ENCODE assay signal across 32 cellular contexts in the genomic region with DNA sequence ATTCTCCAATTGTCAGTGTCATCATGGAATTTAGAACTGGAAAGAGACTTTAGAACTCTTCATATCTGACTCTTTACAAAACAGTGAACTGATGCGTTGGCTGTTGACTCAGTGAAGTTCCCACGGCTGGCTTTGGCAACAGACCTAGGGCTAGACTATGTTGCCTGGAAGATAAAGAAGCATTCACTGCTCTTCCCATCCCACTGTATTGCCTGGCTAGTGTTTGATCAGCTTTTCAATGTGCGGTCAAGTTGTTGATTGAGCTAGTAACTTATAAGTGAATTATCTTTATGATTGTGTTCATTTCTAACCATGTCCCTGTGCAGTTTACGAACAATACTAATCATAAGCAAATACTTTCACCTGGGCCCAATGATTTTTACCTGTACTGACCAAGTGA.
"Had no signal": no experiment of that assay in that cellular context is flagged by ENCODE, and none has a peak within 500 bp of the region (broad histone marks: within the 10 kb centered on the region; RNA-seq: fewer than 3 reads in every experiment).

No MANE protein-coding gene starts in this region.

- FAIRE-seq: TTC549 had no signal

- H3K4me1 ChIP-seq: ascending aorta, Peyer's patch, SJSA1 had no signal

- H3K36me3 ChIP-seq: ascending aorta, cardiac muscle cell, MG63, Peyer's patch, SJSA1 had no signal

- ATAC-seq: activated CD8-positive, alpha-beta T cell treated with anti-CD3 and anti-CD28 coated beads for 36 hours; activated T-cell treated with anti-CD3 and anti-CD28 coated beads, Interleukin-2, amount 50 U/mL, for 72 hours; activated T-helper 17 cell treated with anti-CD3 and anti-CD28 coated beads, Interleukin-2, amount 50 U/mL, for 72 hours; PC-3 had no signal

- H3K9me3 ChIP-seq: ascending aorta, MG63, Peyer's patch, SJSA1, SK-N-SH had no signal

- DNase-seq: activated CD4-positive, alpha-beta T cell treated with anti-CD3 and anti-CD28 coated beads, Interleukin-2, amount 10 ng/mL, durations not matched to agents 24 days and 14 days; activated CD4-positive, alpha-beta T cell treated with anti-CD3 and anti-CD28 coated beads, Interleukin-2, amount 50 U/mL, for 4 hours; activated CD8-positive, alpha-beta T cell treated with anti-CD3 and anti-CD28 coated beads for 36 hours; activated effector memory CD4-positive, alpha-beta T cell treated with anti-CD3 and anti-CD28 coated beads, Interleukin-2, amount 50 U/mL, for 16 hours; activated naive CD4-positive, alpha-beta T cell; activated naive CD8-positive, alpha-beta T cell treated with anti-CD3 and anti-CD28 coated beads, Interleukin-2, amount 10 ng/mL, durations not matched to agents 7 days and 5 days; activated T-cell treated with anti-CD3 and anti-CD28 coated beads, Interleukin-2, amount 50 U/mL, for 1 hour; activated T-cell treated with anti-CD3 and anti-CD28 coated beads, Interleukin-2, amount 50 U/mL, for 72 hours; amygdala; Kasumi-1; KG1; MG63; NCI-H1092; NCI-H1436 treated with DMSO at 0.1 percent for 48 hours; NCI-H1694 treated with DMSO at 0.1 percent for 48 hours; NCI-H2029; NCI-H2171 treated with DMSO at 0.1 percent for 48 hours; NCI-H2227 treated with DMSO at 0.1 percent for 48 hours; NCI-H524; NCI-H69; NCI-H82; NK-92 treated with Interleukin-12 subunit alpha and Interleukin-12 subunit beta, amount 100 ng/mL, for 24 hours; PC-3; Peyer's patch; RPMI8226; SHP77 treated with DMSO at 0.1 percent for 48 hours; SK-N-SH had no signal

- H3K4me3 ChIP-seq: ascending aorta, cardiac muscle cell, MG63, Peyer's patch, SJSA1 had no signal
